In genomic region chr17:67765623-67766022, GRCh38 we compare ENCODE assay signal across 19 cellular contexts.
"Had no signal": no experiment of that assay in that cellular context is flagged by ENCODE, and none has a peak within 500 bp of the region (broad histone marks: within the 10 kb centered on the region; RNA-seq: fewer than 3 reads in every experiment).

No MANE protein-coding gene starts in this region.

- H3K27ac ChIP-seq: epithelial cell of prostate, gastroesophageal sphincter, left ventricle myocardium inferior, prostate gland, upper lobe of left lung had no signal

- H3K9me3 ChIP-seq: gastroesophageal sphincter, left ventricle myocardium inferior, prostate gland, upper lobe of left lung had no signal

- H3K4me1 ChIP-seq: gastroesophageal sphincter, left ventricle myocardium inferior, prostate gland, upper lobe of left lung had no signal

- H3K27me3 ChIP-seq: gastroesophageal sphincter, upper lobe of left lung had no signal

- ATAC-seq: activated CD4-positive, alpha-beta T cell treated with anti-CD3 and anti-CD28 coated beads for 36 hours; gastroesophageal sphincter; naive thymus-derived CD8-positive, alpha-beta T cell; stimulated activated naive CD8-positive, alpha-beta T cell treated with anti-CD3 and anti-CD28 coated beads, Interleukin-15, Interleukin-2, amounts not matched to agents 100 U/mL and 50 U/mL, for 24 hours had no signal

- H3K36me3 ChIP-seq: gastroesophageal sphincter, left ventricle myocardium inferior, prostate gland, upper lobe of left lung had no signal

- DNase-seq: activated B cell treated with CpG ODN at 0.5 μM for 24 hours; activated CD4-positive, alpha-beta T cell treated with anti-CD3 and anti-CD28 coated beads for 36 hours; activated CD4-positive, alpha-beta T cell treated with anti-CD3 and anti-CD28 coated beads, Interleukin-2, amount 50 U/mL, for 4 hours; activated CD8-positive, alpha-beta memory T cell treated with anti-CD3 and anti-CD28 coated beads, Interleukin-2, amount 50 U/mL, for 48 hours; activated naive CD4-positive, alpha-beta T cell treated with anti-CD3 and anti-CD28 coated beads, Interleukin-2, amount 10 ng/mL, durations not matched to agents 7 days and 5 days; activated T-cell treated with anti-CD3 and anti-CD28 coated beads, Interleukin-2, amount 50 U/mL, for 48 hours; head of caudate nucleus; immature natural killer cell; kidney glomerular epithelial cell; left ventricle myocardium inferior; naive thymus-derived CD8-positive, alpha-beta T cell; stimulated activated CD4-positive, alpha-beta T cell treated with anti-CD3 and anti-CD28 coated beads, Interleukin-12 subunit alpha, Interleukin-12 subunit beta, amount 100 ng/mL, for 4 hours; stimulated activated CD4-positive, alpha-beta T cell treated with anti-CD3 and anti-CD28 coated beads, Interleukin-4, amount 100 ng/mL, for 4 hours; stimulated activated naive CD8-positive, alpha-beta T cell treated with anti-CD3 and anti-CD28 coated beads, Interleukin-15, Interleukin-2, amounts not matched to agents 100 U/mL and 50 U/mL, for 24 hours; T1000; upper lobe of left lung had no signal

- H3K4me3 ChIP-seq: gastroesophageal sphincter, left ventricle myocardium inferior, prostate gland, upper lobe of left lung had no signal
